Comparison of ENCODE assay signal across 11 cellular contexts in the genomic region with DNA sequence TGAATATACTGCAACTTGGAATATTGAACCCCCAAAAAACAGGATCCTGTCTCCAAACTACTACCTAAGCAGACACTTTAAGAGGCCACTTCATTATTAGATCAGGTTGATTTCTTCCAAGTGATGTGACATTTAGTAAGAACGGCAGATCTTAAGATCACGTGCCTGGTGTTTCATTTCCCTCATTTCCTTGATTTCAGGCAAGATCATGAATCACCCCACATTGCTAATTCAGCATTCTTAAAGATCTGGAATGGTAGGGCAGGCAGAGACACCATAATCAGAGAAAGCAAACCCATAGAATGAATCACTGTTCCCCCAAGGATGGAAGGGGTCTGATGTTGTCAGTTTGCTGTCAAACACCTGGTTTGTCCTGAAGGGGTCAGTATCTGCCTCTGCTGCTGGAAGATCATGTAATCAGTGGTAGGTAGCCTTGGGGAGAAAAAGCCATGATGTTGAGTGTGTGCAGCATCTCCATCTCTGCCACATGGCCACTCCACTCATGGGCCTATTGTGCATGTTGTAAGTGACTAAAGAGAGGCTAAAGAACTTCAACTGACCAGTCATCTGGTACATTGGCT.
DNase-seq lines count a peak whose midpoint lies in the region; ATAC-seq and TF ChIP-seq lines count a peak whose summit lies in the region.
"Had no signal": no experiment of that assay in that cellular context is flagged by ENCODE, and none has a peak within 500 bp of the region (broad histone marks: within the 10 kb centered on the region; RNA-seq: fewer than 3 reads in every experiment).

No MANE protein-coding gene starts in this region.

- dilution Hi-C loops in IMR-90 (cut with HindIII; ENCODE audit: low sequenced_read_pairs, unreplicated experiment) = no loop called here

- H3K56ac ChIP-seq in IMR-90 (ENCODE audit: extremely low read depth, insufficient read depth, low read length) = no peak overlapping the region

- no peak overlapping the region for H2BK20ac ChIP-seq in IMR-90 (ENCODE audit: low read depth, low read length)

- H3K27me3 ChIP-seq in IMR-90 (ENCODE audit: control insufficient read depth, insufficient read depth, low read length) = no peaks in the 10 kb centered on the region; the same call in 1 of the 2 replicates

- H3K4ac ChIP-seq in IMR-90 (ENCODE audit: low read depth, low read length) = no peak overlapping the region

- H2BK15ac ChIP-seq in IMR-90 (ENCODE audit: low read depth, low read length) = no peak overlapping the region

- H4K91ac ChIP-seq in IMR-90 (ENCODE audit: insufficient read depth, low read depth, low read length) = no peak overlapping the region

- H3K18ac ChIP-seq in IMR-90 (ENCODE audit: low read depth, low read length) = no peak overlapping the region

- no peak overlapping the region for H3K9ac ChIP-seq in IMR-90 (ENCODE audit: low read depth, low read length)
- H3K9ac ChIP-seq: parathyroid adenoma had no signal

- H3K79me1 ChIP-seq in IMR-90 (ENCODE audit: low read depth in 1 of 2, low read length in 2 of 2) = no peaks in the 10 kb centered on the region

- no peak for TF ChIP-seq POLR2A in IMR-90 (IDR thresholded peaks at IDR 0.05; ENCODE audit: low read depth, low read length)

- TF ChIP-seq RAD21 in IMR-90 (IDR thresholded peaks at IDR 0.05; ENCODE audit: low read length) = no peak

- H3K14ac ChIP-seq in IMR-90 (replicated peaks; ENCODE audit: low read depth, low read length) = no peak overlapping the region

- H3K4me1 ChIP-seq in IMR-90 (ENCODE audit: control insufficient read depth, insufficient read depth, low read length) = 0 out of 2 replicates have a peak, but pooled peaks cover 2% of the 10 kb centered on the region
- H3K4me1 ChIP-seq: parathyroid adenoma had no signal

- intact Hi-C loops in IMR-90 (cut with micrococcal nuclease) = no loop called here

- H3K27ac Mint-ChIP-seq in activated naive CD4-positive, alpha-beta T cell treated with anti-CD3 and anti-CD28 coated beads, Interleukin-2, amount 50 U/mL, for 72 hours = peak overlapping the region; percentile 70 to 89

- no peak overlapping the region for H3K4me2 ChIP-seq in IMR-90 (ENCODE audit: low read depth, low read length)

- H3K23ac ChIP-seq in IMR-90 (ENCODE audit: low read depth, low read length) = no peak overlapping the region

- no peak overlapping the region for H2AK9ac ChIP-seq in IMR-90 (replicated peaks; ENCODE audit: low read depth, low read length, poor library complexity)

- no CpG with 5 or more reads among the region's 2 CpGs for WGBS in IMR-90 (ENCODE audit: extremely low coverage in 2 of 2, insufficient read length in 1 of 2), 2 experiments

- H3K9me3 ChIP-seq in IMR-90 (ENCODE audit: control insufficient read depth, insufficient read depth, low read length) = no peaks in the 10 kb centered on the region

- H3K9me3 Mint-ChIP-seq in activated naive CD4-positive, alpha-beta T cell treated with anti-CD3 and anti-CD28 coated beads, Interleukin-2, amount 50 U/mL, for 72 hours = peaks cover 0 to 5% of the 10 kb centered on the region in 2 donors

- H3K36me3 ChIP-seq in IMR-90 (ENCODE audit: control insufficient read depth, insufficient read depth, low read length) = no peaks in the 10 kb centered on the region

- in situ Hi-C loops in IMR-90 (cut with MboI; ENCODE audit: low sequenced_read_pairs) = no loop called here

- no peak overlapping the region for H2BK5ac ChIP-seq in IMR-90 (ENCODE audit: low read depth, low read length, poor library complexity, severe bottlenecking)

- H2AFZ ChIP-seq in IMR-90 (replicated peaks; ENCODE audit: low read length, poor library complexity) = no peak overlapping the region
- H2AFZ ChIP-seq: parathyroid adenoma had no signal

- no peak for ATAC-seq in IMR-90 (ENCODE audit: low read depth)
- ATAC-seq in activated naive CD4-positive, alpha-beta T cell treated with anti-CD3 and anti-CD28 coated beads, Interleukin-2, amount 50 U/mL, for 72 hours = peak in 1 of 2 donors; percentile 33
- ATAC-seq in left lobe of liver = peak; percentile 71
- no peak for ATAC-seq in GM18909 (IDR thresholded peaks at IDR 0.05; ENCODE audit: poor library complexity, unreplicated experiment)
- ATAC-seq in GM21367 (IDR thresholded peaks at IDR 0.05; ENCODE audit: unreplicated experiment) = no peak

- POLR2A ChIA-PET in IMR-90 (lab: Charles Lee; ENCODE audit: unreplicated experiment) = interaction anchor here (0.6 kb wide), 1 partner anchor 22 kb away, joined by 3 read pairs; no protein-coding TSS in a partner anchor

- H4K5ac ChIP-seq in IMR-90 (ENCODE audit: low read depth, low read length) = no peak overlapping the region

- no peak overlapping the region for H2AK5ac ChIP-seq in IMR-90 (ENCODE audit: low read depth, low read length)

- no peak overlapping the region for H4K8ac ChIP-seq in IMR-90 (ENCODE audit: low read depth in 2 of 2, low read length in 2 of 2)

- DNase-seq in D341Med (ENCODE audit: low spot score) (peak; percentile 26), IMR-90 (no peak), left lobe of liver (ENCODE audit: low spot score) (no peak), NCI-H2029 (lab: John Stamatoyannopoulos, UW) (no peak)
- no peak for DNase-seq in activated naive CD4-positive, alpha-beta T cell treated with anti-CD3 and anti-CD28 coated beads, Interleukin-2, amount 50 U/mL, for 72 hours (ENCODE audit: low spot score in 2 of 2)
- DNase-seq: GOT3, head of caudate nucleus, RPMI8226 had no signal

- no peak overlapping the region for H2BK120ac ChIP-seq in IMR-90 (ENCODE audit: low read depth, low read length)

- no peak overlapping the region for H3K27ac ChIP-seq in IMR-90 (ENCODE audit: insufficient read depth, low read length)
- H3K27ac ChIP-seq: parathyroid adenoma had no signal

- peaks cover 7 to 26% of the 10 kb centered on the region in 2 donors for H3K36me3 Mint-ChIP-seq in activated naive CD4-positive, alpha-beta T cell treated with anti-CD3 and anti-CD28 coated beads, Interleukin-2, amount 50 U/mL, for 72 hours

- BruUV-seq in IMR-90 (replicated peaks; lab: Mats Ljungman, UMichigan) = no TSS peak

- CTCF ChIA-PET in IMR-90 (lab: Yijun Ruan, JAX) = no interaction called here

- no peak for TF ChIP-seq CTCF in IMR-90 (conservative IDR thresholded peaks at IDR 0.05; ENCODE audit: low read depth, low read length)

- H3K9me1 ChIP-seq in IMR-90 (ENCODE audit: insufficient read depth, low read length) = no peaks in the 10 kb centered on the region; the same call in 1 of the 2 replicates

- no peaks in the 10 kb centered on the region for H4K20me1 ChIP-seq in IMR-90 (ENCODE audit: insufficient read depth, low read length)

- H3K4me3 ChIP-seq in IMR-90 (ENCODE audit: insufficient read depth, low read depth, low read length) = no peak overlapping the region

TF ChIP-seq in IMR-90, 13 proteins besides CTCF, POLR2A, EP300 and RAD21:
- TF ChIP-seq MXI1 (IDR thresholded peaks at IDR 0.05; ENCODE audit: borderline replicate concordance, low read depth, low read length) (no peak), NFE2L2 (IDR thresholded peaks at IDR 0.05; ENCODE audit: low read depth, low read length) (no peak), FOS (IDR thresholded peaks at IDR 0.05; ENCODE audit: low read depth, low read length) (no peak), CHD1 (IDR thresholded peaks at IDR 0.05; ENCODE audit: low read depth, low read length) (no peak), MAFK (IDR thresholded peaks at IDR 0.05; ENCODE audit: low read depth, low read length) (peak; percentile 71)
- TF ChIP-seq, protein P1, sequence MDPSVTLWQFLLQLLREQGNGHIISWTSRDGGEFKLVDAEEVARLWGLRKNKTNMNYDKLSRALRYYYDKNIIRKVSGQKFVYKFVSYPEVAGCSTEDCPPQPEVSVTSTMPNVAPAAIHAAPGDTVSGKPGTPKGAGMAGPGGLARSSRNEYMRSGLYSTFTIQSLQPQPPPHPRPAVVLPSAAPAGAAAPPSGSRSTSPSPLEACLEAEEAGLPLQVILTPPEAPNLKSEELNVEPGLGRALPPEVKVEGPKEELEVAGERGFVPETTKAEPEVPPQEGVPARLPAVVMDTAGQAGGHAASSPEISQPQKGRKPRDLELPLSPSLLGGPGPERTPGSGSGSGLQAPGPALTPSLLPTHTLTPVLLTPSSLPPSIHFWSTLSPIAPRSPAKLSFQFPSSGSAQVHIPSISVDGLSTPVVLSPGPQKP (IDR thresholded peaks at IDR 0.05; ENCODE audit: borderline replicate concordance, low read depth, low read length) = no peak
TF ChIP-seq in IMR-90: peak in this region for 1.
